ENCODE assay signal across 12 cellular contexts in genomic region chr5:95070453-95070852, GRCh38.
"Had no signal": no experiment of that assay in that cellular context is flagged by ENCODE, and none has a peak within 500 bp of the region (broad histone marks: within the 10 kb centered on the region; RNA-seq: fewer than 3 reads in every experiment).

No MANE protein-coding gene starts in this region.

- H3K36me3 ChIP-seq: spleen, upper lobe of left lung had no signal

- DNase-seq: activated CD4-positive, alpha-beta T cell treated with anti-CD3 and anti-CD28 coated beads for 48 hours; activated naive CD4-positive, alpha-beta T cell treated with anti-CD3 and anti-CD28 coated beads, Interleukin-2, amount 50 U/mL, for 16 hours; activated T-cell treated with anti-CD3 and anti-CD28 coated beads for 4 hours; dermis blood vessel endothelial cell; hypothalamus; kidney glomerular epithelial cell; spleen; stimulated activated CD4-positive, alpha-beta T cell treated with anti-CD3 and anti-CD28 coated beads, Interleukin-1b, Interleukin-23, amount 100 ng/mL, for 48 hours; stimulated activated naive CD4-positive, alpha-beta T cell had no signal

- ATAC-seq: activated T-helper 17 cell treated with anti-CD3 and anti-CD28 coated beads, Interleukin-2, amount 50 U/mL, for 72 hours; body of pancreas had no signal

- H3K27ac ChIP-seq: body of pancreas had no signal

- H3K4me1 ChIP-seq: body of pancreas had no signal

- H3K4me3 ChIP-seq: body of pancreas, spleen, upper lobe of left lung had no signal

- H3K9me3 ChIP-seq: body of pancreas, spleen, upper lobe of left lung had no signal

- H3K27me3 ChIP-seq: body of pancreas, spleen, upper lobe of left lung had no signal
